ENCODE assay signal across 22 cellular contexts in the genomic region with DNA sequence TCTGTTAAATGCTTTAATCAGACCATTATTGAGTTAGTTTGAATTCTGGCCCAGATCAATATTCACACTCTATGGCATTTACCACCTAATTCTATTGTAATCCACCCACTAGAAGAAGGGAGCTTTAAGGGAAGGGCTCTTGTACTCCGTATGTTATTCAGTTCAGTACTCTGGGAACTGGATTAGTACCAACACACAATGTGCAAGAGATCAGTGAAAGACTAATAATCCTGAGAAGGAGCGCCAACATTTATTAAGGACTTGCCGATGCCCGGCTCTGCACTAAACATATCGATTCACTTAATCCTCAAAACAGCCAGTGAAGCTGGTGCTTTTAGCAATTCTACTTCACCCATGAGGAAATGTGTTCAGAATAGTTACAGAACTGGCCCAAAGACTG.
"Had no signal": no experiment of that assay in that cellular context is flagged by ENCODE, and none has a peak within 500 bp of the region (broad histone marks: within the 10 kb centered on the region; RNA-seq: fewer than 3 reads in every experiment).

No MANE protein-coding gene starts in this region.

- H3K36me3 Mint-ChIP-seq: natural killer cell had no signal

- ATAC-seq: activated T-cell treated with anti-CD3 and anti-CD28 coated beads, Interleukin-2, amount 50 U/mL, for 4 hours; left lobe of liver; lower lobe of right lung; natural killer cell; stimulated activated naive CD8-positive, alpha-beta T cell treated with anti-CD3 and anti-CD28 coated beads, Interleukin-15, Interleukin-2, amounts not matched to agents 100 U/mL and 50 U/mL, for 24 hours had no signal

- H3K9me3 ChIP-seq: lower lobe of right lung, transverse colon had no signal

- H3K27me3 Mint-ChIP-seq: activated naive CD8-positive, alpha-beta T cell; progenitor cell of endocrine pancreas had no signal

- H3K27ac Mint-ChIP-seq: activated naive CD8-positive, alpha-beta T cell; activated T-helper 2 cell treated with anti-CD3 and anti-CD28 coated beads, Interferon-gamma antibody, Interleukin-2, Interleukin-4, amounts not matched to agents 10 μg/mL and 5 μg/mL and 100 μg/mL, durations not matched to agents 14 hours and 24 hours and 36 hours; endodermal cell; natural killer cell; progenitor cell of endocrine pancreas; T-helper 1 cell treated with Interleukin-12 subunit alpha and Interleukin-12 subunit beta and Interleukin-4 antibody, amounts not matched to agents 30 μg/mL and 1 μg/mL, for 36 hours had no signal

- H3K4me3 Mint-ChIP-seq: activated naive CD8-positive, alpha-beta T cell; activated T-cell treated with anti-CD3 and anti-CD28 coated beads, Interleukin-2, amount 50 U/mL, for 4 hours; endodermal cell; natural killer cell; T-helper 1 cell treated with Interleukin-12 subunit alpha and Interleukin-12 subunit beta and Interleukin-4 antibody, amounts not matched to agents 30 μg/mL and 1 μg/mL, for 36 hours had no signal

- H3K27ac ChIP-seq: lower lobe of right lung, transverse colon had no signal

- H3K4me1 ChIP-seq: lower lobe of right lung had no signal

- FAIRE-seq: astrocyte, urothelium cell line had no signal

- H3K4me3 ChIP-seq: lower lobe of right lung, transverse colon had no signal

- H3K27me3 ChIP-seq: transverse colon had no signal

- H3K9me3 Mint-ChIP-seq: activated T-cell treated with anti-CD3 and anti-CD28 coated beads, Interleukin-2, amount 50 U/mL, for 4 hours; activated T-helper 2 cell treated with anti-CD3 and anti-CD28 coated beads, Interferon-gamma antibody, Interleukin-2, Interleukin-4, amounts not matched to agents 10 μg/mL and 5 μg/mL and 100 μg/mL, durations not matched to agents 14 hours and 24 hours and 36 hours; endodermal cell; natural killer cell; T-helper 1 cell treated with Interleukin-12 subunit alpha and Interleukin-12 subunit beta and Interleukin-4 antibody, amounts not matched to agents 30 μg/mL and 1 μg/mL, for 36 hours had no signal

- DNase-seq: activated CD4-positive, alpha-beta T cell treated with anti-CD3 and anti-CD28 coated beads for 4 hours; activated CD4-positive, alpha-beta T cell treated with anti-CD3 and anti-CD28 coated beads, Interleukin-2, amount 50 U/mL, for 48 hours; activated CD4-positive, CD25-positive, alpha-beta regulatory T cell; activated CD8-positive, alpha-beta memory T cell treated with anti-CD3 and anti-CD28 coated beads, Interleukin-2, amount 50 U/mL, for 48 hours; activated naive CD4-positive, alpha-beta T cell; activated T-cell treated with anti-CD3 and anti-CD28 coated beads, Interleukin-2, amount 50 U/mL, for 4 hours; cerebellar nuclear complex; cortex of kidney; endodermal cell; lower lobe of right lung; natural killer cell; retina; stimulated activated CD4-positive, alpha-beta T cell treated with anti-CD3 and anti-CD28 coated beads, Interleukin-4, amount 100 ng/mL, for 24 hours; stimulated activated naive CD8-positive, alpha-beta T cell treated with anti-CD3 and anti-CD28 coated beads, Interleukin-15, Interleukin-2, amounts not matched to agents 100 U/mL and 50 U/mL, for 24 hours; transverse colon had no signal

- H3K4me1 Mint-ChIP-seq: natural killer cell had no signal
